Comparison of ENCODE assay signal across 29 cellular contexts in genomic region chr7:4188646-4189045, GRCh38.
DNase-seq lines count a peak whose midpoint lies in the region; ATAC-seq and TF ChIP-seq lines count a peak whose summit lies in the region.
"Had no signal": no experiment of that assay in that cellular context is flagged by ENCODE, and none has a peak within 500 bp of the region (broad histone marks: within the 10 kb centered on the region; RNA-seq: fewer than 3 reads in every experiment).

No MANE protein-coding gene starts in this region.

- no peaks in the 10 kb centered on the region for H3K36me3 ChIP-seq in muscle layer of duodenum (ENCODE audit: control insufficient read depth in 1 of 2, insufficient read depth in 2 of 2, low read length in 2 of 2)
- H3K36me3 ChIP-seq in smooth muscle cell (ENCODE audit: low read depth), result no peaks in the 10 kb centered on the region
- no peaks in the 10 kb centered on the region for H3K36me3 ChIP-seq in neural progenitor cell
- H3K36me3 ChIP-seq: BLaER1, Peyer's patch, right lobe of liver had no signal

- 37% methylated on average over 3 of the region's 3 CpGs for WGBS in smooth muscle cell (ENCODE audit: low lambda C conversion rate)

- H3K4me1 Mint-ChIP-seq in neural progenitor cell, result peaks cover 16% of the 10 kb centered on the region
- H3K4me1 Mint-ChIP-seq: activated naive CD8-positive, alpha-beta T cell treated with anti-CD3 and anti-CD28 coated beads, Interleukin-2, amount 50 U/mL, for 24 hours; T-helper 17 cell had no signal

- H3K4me2 ChIP-seq in smooth muscle cell (peak overlapping the region; percentile 76), neural progenitor cell (no peak overlapping the region)
- H3K4me2 ChIP-seq: BLaER1, SK-N-SH had no signal

- peaks cover 2% of the 10 kb centered on the region for H3K9me3 Mint-ChIP-seq in neural progenitor cell
- H3K9me3 Mint-ChIP-seq: activated naive CD8-positive, alpha-beta T cell treated with anti-CD3 and anti-CD28 coated beads, Interleukin-2, amount 50 U/mL, for 24 hours; H9 had no signal

- H3F3A ChIP-seq in smooth muscle cell (ENCODE audit: low read depth), result no peaks in the 10 kb centered on the region
- H3F3A ChIP-seq in neural progenitor cell (ENCODE audit: low read depth), result peaks cover 3% of the 10 kb centered on the region

- TF ChIP-seq CTCF in smooth muscle cell (IDR thresholded peaks at IDR 0.05; ENCODE audit: borderline replicate concordance, insufficient read depth, poor library complexity, severe bottlenecking) (no peak), neural progenitor cell (IDR thresholded peaks at IDR 0.05) (no peak)

- peak overlapping the region; percentile 20 for H2AFZ ChIP-seq in smooth muscle cell (ENCODE audit: low read depth)
- no peak overlapping the region for H2AFZ ChIP-seq in neural progenitor cell (replicated peaks)

- peak overlapping the region; percentile 7 for H3K9ac ChIP-seq in smooth muscle cell (ENCODE audit: low read depth)
- no peak overlapping the region for H3K9ac ChIP-seq in neural progenitor cell
- H3K9ac ChIP-seq: BLaER1, SK-N-SH had no signal

- H3K27ac ChIP-seq in epithelial cell of prostate (peak overlapping the region; percentile 49), muscle layer of duodenum (ENCODE audit: low read length) (no peak overlapping the region), smooth muscle cell (ENCODE audit: low read depth) (peak overlapping the region; percentile 12), neural progenitor cell (no peak overlapping the region)
- H3K27ac ChIP-seq: BLaER1, foreskin keratinocyte, HL-60, Peyer's patch had no signal

- H3K27me3 ChIP-seq in muscle layer of duodenum (ENCODE audit: low read depth, low read length) (no peaks in the 10 kb centered on the region), smooth muscle cell (ENCODE audit: low read depth) (no peaks in the 10 kb centered on the region), neural progenitor cell (no peaks in the 10 kb centered on the region)
- H3K27me3 ChIP-seq: BLaER1, foreskin keratinocyte, Peyer's patch, right lobe of liver had no signal

- ATAC-seq in HG03108 (IDR thresholded peaks at IDR 0.05; ENCODE audit: unreplicated experiment) (no peak), HG02885 (IDR thresholded peaks at IDR 0.05; ENCODE audit: poor library complexity, unreplicated experiment) (no peak)
- ATAC-seq: activated CD4-positive, alpha-beta T cell treated with anti-CD3 and anti-CD28 coated beads for 36 hours; activated naive CD8-positive, alpha-beta T cell treated with anti-CD3 and anti-CD28 coated beads, Interleukin-2, amount 50 U/mL, for 24 hours; HepG2; naive thymus-derived CD4-positive, alpha-beta T cell; T-helper 17 cell had no signal

- H3K27ac Mint-ChIP-seq in neural progenitor cell, result no peak overlapping the region
- H3K27ac Mint-ChIP-seq: activated CD4-positive, alpha-beta T cell treated with anti-CD3 and anti-CD28 coated beads for 36 hours; activated naive CD8-positive, alpha-beta T cell treated with anti-CD3 and anti-CD28 coated beads, Interleukin-2, amount 50 U/mL, for 24 hours; naive thymus-derived CD4-positive, alpha-beta T cell; T-helper 17 cell had no signal

- H3K27me3 Mint-ChIP-seq in neural progenitor cell (ENCODE audit: insufficient read depth, low read depth), result peaks cover 3% of the 10 kb centered on the region
- H3K27me3 Mint-ChIP-seq: activated CD4-positive, alpha-beta T cell treated with anti-CD3 and anti-CD28 coated beads for 36 hours; activated naive CD8-positive, alpha-beta T cell treated with anti-CD3 and anti-CD28 coated beads, Interleukin-2, amount 50 U/mL, for 24 hours; naive thymus-derived CD4-positive, alpha-beta T cell had no signal

- H4K20me1 ChIP-seq in smooth muscle cell (ENCODE audit: low read depth), result no peaks in the 10 kb centered on the region
- no peaks in the 10 kb centered on the region for H4K20me1 ChIP-seq in neural progenitor cell (ENCODE audit: low read depth)
- H4K20me1 ChIP-seq: BLaER1 had no signal

- no peaks in the 10 kb centered on the region for H3K9me3 ChIP-seq in muscle layer of duodenum (ENCODE audit: control insufficient read depth in 1 of 2, low read length in 2 of 2)
- H3K9me3 ChIP-seq in smooth muscle cell (replicated peaks; ENCODE audit: low read depth), result no peaks in the 10 kb centered on the region
- H3K9me3 ChIP-seq in neural progenitor cell (ENCODE audit: low read depth), result no peaks in the 10 kb centered on the region
- H3K9me3 ChIP-seq: Caco-2, Peyer's patch, right lobe of liver had no signal

- no peak overlapping the region for H3K4me3 Mint-ChIP-seq in neural progenitor cell
- H3K4me3 Mint-ChIP-seq: activated CD4-positive, alpha-beta T cell treated with anti-CD3 and anti-CD28 coated beads for 36 hours; activated naive CD8-positive, alpha-beta T cell treated with anti-CD3 and anti-CD28 coated beads, Interleukin-2, amount 50 U/mL, for 24 hours; H9; naive thymus-derived CD4-positive, alpha-beta T cell; T-helper 17 cell had no signal

- peaks cover 4% of the 10 kb centered on the region for H3K36me3 Mint-ChIP-seq in neural progenitor cell
- H3K36me3 Mint-ChIP-seq: naive thymus-derived CD4-positive, alpha-beta T cell had no signal

- in situ Hi-C loops in SK-MEL-5 (cut with HindIII; ENCODE audit: low pct_unique_long_range_greater_than_20kb, low sequenced_read_pairs), result no loop called here

- DNase-seq in SK-MEL-5 (ENCODE audit: low read depth, low spot score) (peak; percentile 17), epithelial cell of prostate (ENCODE audit: low read depth, low spot score) (no peak), smooth muscle cell (lab: John Stamatoyannopoulos, UW; ENCODE audit: unreplicated experiment) (no peak), neural progenitor cell (ENCODE audit: low spot score) (no peak)
- no peak for DNase-seq in stimulated activated CD4-positive, alpha-beta T cell treated with anti-CD3 and anti-CD28 coated beads, Interleukin-2, amount 100 ng/mL, for 48 hours
- DNase-seq: activated CD4-positive, alpha-beta T cell treated with anti-CD3 and anti-CD28 coated beads for 36 hours; activated CD8-positive, alpha-beta memory T cell treated with anti-CD3 and anti-CD28 coated beads for 24 hours; activated gamma-delta T cell treated with Interleukin-2 at 50 U/mL for 16 hours; activated naive CD8-positive, alpha-beta T cell treated with anti-CD3 and anti-CD28 coated beads, Interleukin-2, amount 50 U/mL, for 24 hours; activated T-cell treated with anti-CD3 and anti-CD28 coated beads, Interleukin-2, amount 50 U/mL, for 1 hour; effector CD8-positive, alpha-beta T cell; H9; Kasumi-1; naive thymus-derived CD4-positive, alpha-beta T cell; NCI-H510A; NK-92 treated with Interleukin-12 subunit alpha and Interleukin-12 subunit beta, amount 100 ng/mL, for 24 hours; T-helper 17 cell had no signal

- peaks cover 0 to 6% of the 10 kb centered on the region in 2 donors for H3K4me1 ChIP-seq in muscle layer of duodenum (ENCODE audit: control insufficient read depth in 1 of 2, insufficient read depth in 2 of 2, low read length in 2 of 2)
- peaks cover 7% of the 10 kb centered on the region for H3K4me1 ChIP-seq in smooth muscle cell (ENCODE audit: low read depth)
- no peaks in the 10 kb centered on the region for H3K4me1 ChIP-seq in neural progenitor cell
- H3K4me1 ChIP-seq: Caco-2, right lobe of liver had no signal

- H3K4me3 ChIP-seq in muscle layer of duodenum (ENCODE audit: low read depth in 1 of 2, low read length in 2 of 2), result peak overlapping the region; percentile 21 to 29
- peak overlapping the region; percentile 31 for H3K4me3 ChIP-seq in smooth muscle cell
- H3K4me3 ChIP-seq in neural progenitor cell, result no peak overlapping the region
- H3K4me3 ChIP-seq: BLaER1, lung, Peyer's patch, right lobe of liver had no signal

- H3K79me2 ChIP-seq in smooth muscle cell (ENCODE audit: low read depth), result no peaks in the 10 kb centered on the region
- H3K79me2 ChIP-seq in neural progenitor cell (ENCODE audit: low read depth), result no peaks in the 10 kb centered on the region

Comparison
In these comparisons a context has a peak if more than half of its experiments do, and no peak if none do; other contexts are left out.
1. H3K27ac ChIP-seq: peak in epithelial cell of prostate (single experiment) and smooth muscle cell (single experiment); none in muscle layer of duodenum (single experiment) and neural progenitor cell (single experiment).